Comparison of ENCODE assay signal across 20 cellular contexts in the genomic region with DNA sequence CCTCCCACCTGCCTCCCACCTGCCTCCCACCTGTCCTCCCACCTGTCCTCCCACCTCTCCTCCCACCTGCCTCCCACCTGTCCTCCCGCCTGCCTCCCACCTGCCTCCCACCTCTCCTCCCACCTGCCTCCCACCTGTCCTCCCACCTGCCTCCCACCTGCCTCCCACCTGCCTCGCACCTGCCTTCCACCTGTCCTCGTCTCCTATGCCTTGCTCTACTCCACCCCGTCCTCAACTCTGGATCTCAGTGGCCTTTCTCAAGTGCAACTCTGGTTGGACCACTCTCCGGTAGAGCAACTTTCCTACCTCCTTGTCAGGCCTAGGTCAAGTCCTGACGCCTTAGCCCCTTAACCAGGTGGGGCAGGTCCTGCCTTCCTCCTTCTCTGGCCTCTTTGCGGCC. TPM values are rescaled to one million over a fixed set of nuclear protein-coding genes. Genes with fewer than 3 reads are reported as not detected.
"Had no signal": no experiment of that assay in that cellular context is flagged by ENCODE, and none has a peak within 500 bp of the region (broad histone marks: within the 10 kb centered on the region; RNA-seq: fewer than 3 reads in every experiment).

No MANE protein-coding gene starts in this region.

- H3K27ac Mint-ChIP-seq: activated CD4-positive, alpha-beta memory T cell treated with anti-CD3 and anti-CD28 coated beads for 36 hours; activated naive CD4-positive, alpha-beta T cell treated with anti-CD3 and anti-CD28 coated beads, Interleukin-2, amount 10 ng/mL, durations not matched to agents 7 days and 5 days; activated naive CD8-positive, alpha-beta T cell treated with anti-CD3 and anti-CD28 coated beads, Interleukin-2, amount 50 U/mL, for 24 hours; natural killer cell; stimulated activated naive CD8-positive, alpha-beta T cell treated with anti-CD3 and anti-CD28 coated beads, Interleukin-15, amount 100 ng/mL, for 72 hours; T-helper 1 cell treated with Interleukin-12 subunit alpha and Interleukin-12 subunit beta and Interleukin-4 antibody, amounts not matched to agents 30 μg/mL and 1 μg/mL, for 36 hours had no signal

- H3K27ac ChIP-seq: ascending aorta, gastrocnemius medialis, testis, upper lobe of left lung, WERI-Rb-1 had no signal

- H3K27me3 ChIP-seq: ascending aorta, testis, upper lobe of left lung had no signal

- ATAC-seq: activated naive CD8-positive, alpha-beta T cell treated with anti-CD3 and anti-CD28 coated beads, Interleukin-2, amount 50 U/mL, for 24 hours; gastrocnemius medialis; left lobe of liver; natural killer cell; stimulated activated naive CD8-positive, alpha-beta T cell treated with anti-CD3 and anti-CD28 coated beads, Interleukin-15, amount 100 ng/mL, for 72 hours had no signal

- H3K36me3 ChIP-seq: gastrocnemius medialis had no signal

- H3K36me3 Mint-ChIP-seq: natural killer cell had no signal

- H3K4me3 Mint-ChIP-seq: activated CD4-positive, alpha-beta memory T cell treated with anti-CD3 and anti-CD28 coated beads for 36 hours; activated naive CD4-positive, alpha-beta T cell treated with anti-CD3 and anti-CD28 coated beads, Interleukin-2, amount 10 ng/mL, durations not matched to agents 7 days and 5 days; activated naive CD8-positive, alpha-beta T cell treated with anti-CD3 and anti-CD28 coated beads, Interleukin-2, amount 50 U/mL, for 24 hours; natural killer cell; stimulated activated naive CD8-positive, alpha-beta T cell treated with anti-CD3 and anti-CD28 coated beads, Interleukin-15, amount 100 ng/mL, for 72 hours; T-helper 1 cell treated with Interleukin-12 subunit alpha and Interleukin-12 subunit beta and Interleukin-4 antibody, amounts not matched to agents 30 μg/mL and 1 μg/mL, for 36 hours had no signal

- H3K9me3 ChIP-seq: ascending aorta, gastrocnemius medialis, testis, upper lobe of left lung had no signal

- H3K4me1 ChIP-seq: ascending aorta, gastrocnemius medialis, testis had no signal

- DNase-seq: activated CD4-positive, alpha-beta memory T cell treated with anti-CD3 and anti-CD28 coated beads for 36 hours; activated effector memory CD4-positive, alpha-beta T cell treated with Interleukin-2 at 50 U/mL for 16 hours; activated naive CD4-positive, alpha-beta T cell treated with anti-CD3 and anti-CD28 coated beads, Interleukin-2, amount 10 ng/mL, durations not matched to agents 7 days and 5 days; activated naive CD8-positive, alpha-beta T cell treated with anti-CD3 and anti-CD28 coated beads, Interleukin-2, amount 50 U/mL, for 24 hours; cortex of kidney; gastrocnemius medialis; kidney; natural killer cell; posterior cingulate gyrus; stimulated activated CD4-positive, alpha-beta T cell treated with anti-CD3 and anti-CD28 coated beads, Interleukin-12 subunit alpha, Interleukin-12 subunit beta, amount 100 ng/mL, for 4 hours; stimulated activated CD4-positive, alpha-beta T cell treated with anti-CD3 and anti-CD28 coated beads, Interleukin-1b, Interleukin-23, amount 100 ng/mL, for 48 hours; stimulated activated CD8-positive, alpha-beta memory T cell treated with anti-CD3 and anti-CD28 coated beads, Interleukin-4, amount 100 ng/mL, for 48 hours; stimulated activated naive CD8-positive, alpha-beta T cell treated with anti-CD3 and anti-CD28 coated beads, Interleukin-15, amount 100 ng/mL, for 72 hours; testis; upper lobe of left lung; WERI-Rb-1 had no signal

- H3K9me3 Mint-ChIP-seq: activated CD4-positive, alpha-beta memory T cell treated with anti-CD3 and anti-CD28 coated beads for 36 hours; activated naive CD4-positive, alpha-beta T cell treated with anti-CD3 and anti-CD28 coated beads, Interleukin-2, amount 10 ng/mL, durations not matched to agents 7 days and 5 days; activated naive CD8-positive, alpha-beta T cell treated with anti-CD3 and anti-CD28 coated beads, Interleukin-2, amount 50 U/mL, for 24 hours; natural killer cell; stimulated activated naive CD8-positive, alpha-beta T cell treated with anti-CD3 and anti-CD28 coated beads, Interleukin-15, amount 100 ng/mL, for 72 hours had no signal

- H3K4me3 ChIP-seq: ascending aorta, gastrocnemius medialis, lung, testis, upper lobe of left lung had no signal

RNA-seq across cellular contexts. Expression of a gene that starts 31.5 kb away (rescaled TPM):
- total RNA-seq: gastrocnemius medialis, natural killer cell had no signal
